In genomic region chr9:96665789-96666188, GRCh38 we compare ENCODE assay signal across 1 cellular context.
TF ChIP-seq lines count a peak whose summit lies in the region.

No MANE protein-coding gene starts in this region.

TF ChIP-seq in IMR-90, 13 proteins besides CTCF, POLR2A, EP300 and RAD21:
- TF ChIP-seq MAZ (IDR thresholded peaks at IDR 0.05; ENCODE audit: borderline replicate concordance, low read depth, low read length) (no peak), MAFK (IDR thresholded peaks at IDR 0.05; ENCODE audit: low read depth, low read length) (peak; percentile 40; the same call in 1 of the 2 replicates)
